ENCODE assay signal across 14 cellular contexts in genomic region chr5:157549283-157549629, GRCh38. TPM values are rescaled to one million over a fixed set of nuclear protein-coding genes. Genes with fewer than 3 reads are reported as not detected.
DNase-seq lines count a peak whose midpoint lies in the region; ATAC-seq, FAIRE-seq and TF ChIP-seq lines count a peak whose summit lies in the region.
"Had no signal": no experiment of that assay in that cellular context is flagged by ENCODE, and none has a peak within 500 bp of the region (broad histone marks: within the 10 kb centered on the region; RNA-seq: fewer than 3 reads in every experiment).

No MANE protein-coding gene starts in this region.

- TF ChIP-seq EP300 in GM12878 (IDR thresholded peaks at IDR 0.05; ENCODE audit: borderline replicate concordance in 1 of 2, control insufficient read depth in 1 of 2, low read depth in 2 of 2, low read length in 2 of 2) = no peak

- H3K27me3 Mint-ChIP-seq in T-helper 2 cell treated with Interferon-gamma antibody and Interleukin-4, amounts not matched to agents 5 μg/mL and 100 μg/mL, for 36 hours (ENCODE audit: low read depth) = no peaks in the 10 kb centered on the region

- H3K79me2 ChIP-seq in Karpas-422 (ENCODE audit: low read length) (no peaks in the 10 kb centered on the region), GM12878 (ENCODE audit: control insufficient read depth, insufficient read depth, low read length) (peaks cover 31% of the 10 kb centered on the region)

- no peak for FAIRE-seq in GM12878 (lab: Jason Lieb, UNC)
- FAIRE-seq: TTC549 had no signal

- H4K20me1 ChIP-seq in Karpas-422 (ENCODE audit: insufficient read depth, low read depth, low read length) (0 out of 2 replicates have a peak, but pooled peaks cover 7% of the 10 kb centered on the region), GM12878 (ENCODE audit: control insufficient read depth, insufficient read depth) (0 out of 2 replicates have a peak, but pooled peaks cover 2% of the 10 kb centered on the region)

- H3K36me3 ChIP-seq in Karpas-422 (ENCODE audit: insufficient read depth, low read length) (no peaks in the 10 kb centered on the region), GM12878 (ENCODE audit: control insufficient read depth in 2 of 2, insufficient read depth in 2 of 2, low read length in 1 of 2) (peaks cover 4 to 6% of the 10 kb centered on the region in 2 experiments; a peak in 2 of 4 replicates), rectal smooth muscle tissue (ENCODE audit: control insufficient read depth, insufficient read depth, low read length) (no peaks in the 10 kb centered on the region)

- H3K4me1 ChIP-seq in Karpas-422 (ENCODE audit: low read length) (peaks cover 9% of the 10 kb centered on the region), GM12878 (ENCODE audit: control insufficient read depth, insufficient read depth, low read length) (peaks cover 51% of the 10 kb centered on the region), rectal smooth muscle tissue (ENCODE audit: control insufficient read depth, insufficient read depth, low read length) (peaks cover 45% of the 10 kb centered on the region)

- ATAC-seq in GM12878 (no peak), HG02642 (IDR thresholded peaks at IDR 0.05; ENCODE audit: poor library complexity, unreplicated experiment) (no peak), HG03439 (IDR thresholded peaks at IDR 0.05; ENCODE audit: unreplicated experiment) (no peak), HG02885 (IDR thresholded peaks at IDR 0.05; ENCODE audit: poor library complexity, unreplicated experiment) (no peak)

- RAD21 ChIA-PET in GM12878 (lab: Charles Lee; ENCODE audit: unreplicated experiment) = interaction anchor here (0.9 to 3.6 kb wide), 5 partner anchors 9 to 169 kb away, joined by 3 to 28 read pairs (median 4); no protein-coding TSS in a partner anchor

- H3K9me2 ChIP-seq in Karpas-422 (replicated peaks; ENCODE audit: insufficient read depth, low read length) = no peaks in the 10 kb centered on the region

- TF ChIP-seq POLR2A in GM12878 (IDR thresholded peaks at IDR 0.05; ENCODE audit: low read depth, low read length) = no peak

- SMC1A ChIA-PET in GM12878 (lab: Charles Lee; ENCODE audit: uncharacterized antibody, unreplicated experiment) = interaction anchor here (1.0 to 3.7 kb wide), 8 partner anchors 8 to 80 kb away, joined by 3 to 39 read pairs (median 12); no protein-coding TSS in a partner anchor

- TF ChIP-seq CTCF in GM12878 (IDR thresholded peaks at IDR 0.05 in 2 of 3, conservative IDR thresholded peaks at IDR 0.05 in 1 of 3; ENCODE audit: control insufficient read depth in 2 of 3, extremely low read depth in 1 of 3, insufficient read depth in 1 of 3, low read depth in 3 of 3, low read length in 3 of 3) = no peak

- H3K9me3 Mint-ChIP-seq in T-helper 2 cell treated with Interferon-gamma antibody and Interleukin-4, amounts not matched to agents 5 μg/mL and 100 μg/mL, for 36 hours = no peaks in the 10 kb centered on the region
- H3K9me3 Mint-ChIP-seq: nephron had no signal

- peak overlapping the region; percentile 72 for H3K4me3 Mint-ChIP-seq in T-helper 2 cell treated with Interferon-gamma antibody and Interleukin-4, amounts not matched to agents 5 μg/mL and 100 μg/mL, for 36 hours
- H3K4me3 Mint-ChIP-seq: nephron had no signal

- 81% methylated on average over 3 of the region's 3 CpGs for WGBS in GM12878 (ENCODE audit: insufficient coverage, insufficient replicate concordance, low lambda C conversion rate, missing lambda C conversion rate)

- H3K27ac Mint-ChIP-seq in T-helper 2 cell treated with Interferon-gamma antibody and Interleukin-4, amounts not matched to agents 5 μg/mL and 100 μg/mL, for 36 hours = peak overlapping the region; percentile 90

- H3K27ac ChIP-seq in Karpas-422 (ENCODE audit: low read length) (no peak overlapping the region), GM12878 (ENCODE audit: control insufficient read depth, insufficient read depth) (no peak overlapping the region), rectal smooth muscle tissue (ENCODE audit: low read depth, low read length) (peak overlapping the region; percentile 51)

- peaks cover 84% of the 10 kb centered on the region for H3K4me1 Mint-ChIP-seq in T-helper 2 cell treated with Interferon-gamma antibody and Interleukin-4, amounts not matched to agents 5 μg/mL and 100 μg/mL, for 36 hours (ENCODE audit: low read depth)

- peaks cover 82% of the 10 kb centered on the region for H3K36me3 Mint-ChIP-seq in T-helper 2 cell treated with Interferon-gamma antibody and Interleukin-4, amounts not matched to agents 5 μg/mL and 100 μg/mL, for 36 hours (ENCODE audit: low read depth)

- intact Hi-C loops in GM12878 (cut with micrococcal nuclease; ENCODE audit: unreplicated experiment) = no loop called here

- no peaks in the 10 kb centered on the region for H3K27me3 ChIP-seq in Karpas-422 (ENCODE audit: low read length)
- H3K27me3 ChIP-seq in GM12878 (replicated peaks in 1 of 2; ENCODE audit: control insufficient read depth in 2 of 2, insufficient read depth in 2 of 2, low read length in 1 of 2) = no peaks in the 10 kb centered on the region
- no peaks in the 10 kb centered on the region for H3K27me3 ChIP-seq in rectal smooth muscle tissue (ENCODE audit: control insufficient read depth, insufficient read depth, low read length)

- CTCF ChIA-PET in GM12878 (lab: Yijun Ruan, JAX) = interaction anchor here (0.6 to 2.4 kb wide), 4 partner anchors 9 to 612 kb away, joined by 3 to 6 read pairs (median 3); no protein-coding TSS in a partner anchor

- no peak for DNase-seq in T-helper 2 cell treated with Interferon-gamma antibody and Interleukin-4, amounts not matched to agents 5 μg/mL and 100 μg/mL, for 36 hours (ENCODE audit: low spot score)
- DNase-seq in T-helper 2 cell (no peak), Karpas-422 (no peak), GM12878 (ENCODE audit: low read depth, low spot score) (no peak)
- DNase-seq: 8988T; activated naive CD4-positive, alpha-beta T cell treated with Interleukin-2 at 50 U/mL for 16 hours; effector CD4-positive, alpha-beta T cell; NCI-H1105 had no signal

- TSS peak; percentile 13 for BruUV-seq in GM12878 (replicated peaks; lab: Mats Ljungman, UMichigan)

- H2AFZ ChIP-seq in Karpas-422 (ENCODE audit: low read length) (no peak overlapping the region), GM12878 (ENCODE audit: control insufficient read depth, low read depth, low read length) (no peak overlapping the region)

- in situ Hi-C loops in GM12878 (cut with MboI) = no loop called here

- POLR2A ChIA-PET in GM12878 (lab: Charles Lee) = interaction anchor here (1.2 to 2.7 kb wide), 3 partner anchors 8 to 17 kb away, joined by 3 to 15 read pairs (median 3); no protein-coding TSS in a partner anchor

- no peak overlapping the region for H3K9ac ChIP-seq in Karpas-422 (ENCODE audit: low read length)
- no peak overlapping the region for H3K9ac ChIP-seq in GM12878 (ENCODE audit: control insufficient read depth, insufficient read depth, low read length)
- H3K9ac ChIP-seq in rectal smooth muscle tissue (ENCODE audit: low read length) = no peak overlapping the region

- TF ChIP-seq RAD21 in GM12878 (IDR thresholded peaks at IDR 0.05; ENCODE audit: insufficient read depth, low read depth, low read length) = no peak

- no peak overlapping the region for H3K4me3 ChIP-seq in Karpas-422 (ENCODE audit: low read length)
- no peak overlapping the region for H3K4me3 ChIP-seq in GM12878
- H3K4me3 ChIP-seq in rectal smooth muscle tissue (ENCODE audit: low read length) = no peak overlapping the region

- H3K4me2 ChIP-seq in Karpas-422 (ENCODE audit: low read depth, low read length, poor library complexity, severe bottlenecking) (peak overlapping the region; percentile 2), GM12878 (ENCODE audit: control insufficient read depth, insufficient read depth) (peak overlapping the region; percentile 66)

- H3K9me3 ChIP-seq in Karpas-422 (ENCODE audit: low read length) (no peaks in the 10 kb centered on the region), GM12878 (replicated peaks; ENCODE audit: control insufficient read depth, insufficient read depth, low read length) (no peaks in the 10 kb centered on the region; the same call in 2 of the 3 replicates)

TF ChIP-seq in GM12878, 131 proteins besides CTCF, POLR2A, EP300 and RAD21 (continues in another document):
- TF ChIP-seq BCL3 (IDR thresholded peaks at IDR 0.05; ENCODE audit: borderline replicate concordance, insufficient read depth, low read depth, low read length, poor library complexity, severe bottlenecking) = no peak

RNA-seq across cellular contexts. Expression of gene ADAM19, which starts 26.3 kb away (rescaled TPM):
- total RNA-seq in Karpas-422 (2014; rRNA removed; shearing (Covaris generic); ENCODE audit: low replicate concordance) = 4.9 and 5.7 TPM in 2 replicates
- 86.7 and 95.1 TPM in 2 replicates for total RNA-seq in GM12878 (2013; cell fraction: nucleolus; rRNA removed)
- total RNA-seq in GM12878 (2014; rRNA removed) = 47.0 and 50.9 TPM in 2 replicates
- 33.5 and 37.1 TPM in 2 replicates for total RNA-seq in GM12878 (2014; rRNA removed; fragmentation: Illumina TruSeq; extraction: Trizol)
- total RNA-seq in GM12878 (2021) = 87.3 and 92.8 TPM in 2 replicates
- polyA plus RNA-seq in GM12878 (2011; ENCODE audit: low read depth) = 9.4 TPM
- polyA plus RNA-seq in GM12878 (2011; rRNA removed) = 19.3 and 26.1 TPM in 2 replicates
- polyA plus RNA-seq in GM12878 (2011; cell fraction: cytosol; rRNA removed) = 21.6 and 23.2 TPM in 2 replicates
- polyA plus RNA-seq in GM12878 (2011; cell fraction: nucleus; rRNA removed) = 37.3 and 40.3 TPM in 2 replicates
- polyA plus RNA-seq in GM12878 (2012) = 13.1 and 18.1 TPM in 2 replicates
- polyA plus RNA-seq in GM12878 (2014; fragmentation: Illumina TruSeq; extraction: Trizol) = 40.6 and 48.5 TPM in 2 replicates
- 10 to 100 TPM; 16.0 to 24.4 TPM for polyA plus RNA-seq in GM12878 (2014; fragmentation: Nextera tagmentation; extraction: Ambion mirVana)
- polyA plus RNA-seq in GM12878 (2014; rRNA removed) = 40.9 and 43.0 TPM in 2 replicates
- polyA plus RNA-seq in GM12878 (2016; fragmentation: Nextera tagmentation; extraction: Ambion mirVana) = 10 to 100 TPM; 52.4 to 59.3 TPM
- polyA minus RNA-seq in GM12878 (2011; rRNA and poly(A)+ RNA removed) = 52.0 and 66.1 TPM in 2 replicates
- 23.7 and 28.1 TPM in 2 replicates for polyA minus RNA-seq in GM12878 (2011; cell fraction: cytosol; rRNA and poly(A)+ RNA removed)
- polyA minus RNA-seq in GM12878 (2011; cell fraction: nucleus; rRNA and poly(A)+ RNA removed) = 20.6 and 36.1 TPM in 2 replicates
